ENCODE assay signal across 8 cellular contexts in genomic region chr21:34243562-34243961, GRCh38.
DNase-seq lines count a peak whose midpoint lies in the region; ATAC-seq and TF ChIP-seq lines count a peak whose summit lies in the region.

No MANE protein-coding gene starts in this region.

- intact Hi-C loops in heart left ventricle (cut with DNase I) = no loop called here
- intact Hi-C loops in colonic mucosa (cut with DNase I) = loop anchor here (5.0 kb wide), 1 partner anchor 321 kb away; no protein-coding TSS in a partner anchor

- no peaks in the 10 kb centered on the region for H3K79me2 ChIP-seq in parathyroid adenoma

- H3K36me3 ChIP-seq in heart left ventricle = no peaks in the 10 kb centered on the region
- H3K36me3 ChIP-seq in right atrium auricular region = no peaks in the 10 kb centered on the region
- H3K36me3 ChIP-seq in NT2/D1 (ENCODE audit: insufficient read depth, insufficient read length, low read length) = no peaks in the 10 kb centered on the region
- no peaks in the 10 kb centered on the region for H3K36me3 ChIP-seq in colonic mucosa
- no peaks in the 10 kb centered on the region for H3K36me3 ChIP-seq in parathyroid adenoma (ENCODE audit: control insufficient read depth, insufficient read depth, low read length)

- H3K27ac ChIP-seq in heart left ventricle (no peak overlapping the region), right atrium auricular region (no peak overlapping the region), colonic mucosa (no peak overlapping the region), parathyroid adenoma (no peak overlapping the region)

- H3K9ac ChIP-seq in NT2/D1 (ENCODE audit: insufficient read length, low read depth) (no peak overlapping the region), colonic mucosa (ENCODE audit: low read depth in 2 of 2, low read length in 2 of 2) (no peak overlapping the region), parathyroid adenoma (no peak overlapping the region)

- H3K4me1 ChIP-seq in heart left ventricle (no peaks in the 10 kb centered on the region), right atrium auricular region (no peaks in the 10 kb centered on the region), NT2/D1 (ENCODE audit: insufficient read depth, insufficient read length) (no peaks in the 10 kb centered on the region), colonic mucosa (no peaks in the 10 kb centered on the region), parathyroid adenoma (no peaks in the 10 kb centered on the region)

- no peak for TF ChIP-seq POLR2A in heart left ventricle (IDR thresholded peaks at IDR 0.05)

- ATAC-seq in heart left ventricle (no peak), HG02798 (IDR thresholded peaks at IDR 0.05; ENCODE audit: poor library complexity, unreplicated experiment) (no peak)

- no peak overlapping the region for H3K4me2 ChIP-seq in parathyroid adenoma (ENCODE audit: low read length)

- H3K27me3 ChIP-seq in heart left ventricle (no peaks in the 10 kb centered on the region), right atrium auricular region (no peaks in the 10 kb centered on the region), NT2/D1 (ENCODE audit: insufficient read depth, insufficient read length) (no peaks in the 10 kb centered on the region), colonic mucosa (no peaks in the 10 kb centered on the region), parathyroid adenoma (ENCODE audit: control insufficient read depth, insufficient read depth, low read length) (no peaks in the 10 kb centered on the region)

- no peak overlapping the region for H3K4me3 ChIP-seq in heart left ventricle
- H3K4me3 ChIP-seq in right atrium auricular region = no peak overlapping the region
- H3K4me3 ChIP-seq in NT2/D1 (ENCODE audit: insufficient read length, low read depth) = no peak overlapping the region
- no peak overlapping the region for H3K4me3 ChIP-seq in colonic mucosa
- H3K4me3 ChIP-seq in parathyroid adenoma (ENCODE audit: low read depth, low read length) = no peak overlapping the region

- no peak overlapping the region for H2AFZ ChIP-seq in parathyroid adenoma

- TF ChIP-seq CTCF in heart left ventricle (IDR thresholded peaks at IDR 0.05) (peak in 8 of 12 donors; percentile 9 to 37 (median 22)), right atrium auricular region (IDR thresholded peaks at IDR 0.05) (peak in 1 of 2 donors; percentile 43), colonic mucosa (IDR thresholded peaks at IDR 0.05) (peak; percentile 39), parathyroid adenoma (IDR thresholded peaks at IDR 0.05) (peak; percentile 25)

- H3K9me3 ChIP-seq in heart left ventricle = peaks cover 0 to 18% (median 6%) of the 10 kb centered on the region in 12 donors
- H3K9me3 ChIP-seq in right atrium auricular region = peaks cover 0 to 9% of the 10 kb centered on the region in 2 donors
- peaks cover 14% of the 10 kb centered on the region; the same call in 1 of the 2 replicates for H3K9me3 ChIP-seq in NT2/D1 (ENCODE audit: insufficient read depth, low read length)
- no peaks in the 10 kb centered on the region for H3K9me3 ChIP-seq in colonic mucosa
- no peaks in the 10 kb centered on the region for H3K9me3 ChIP-seq in parathyroid adenoma (ENCODE audit: control insufficient read depth, low read length)

- WGBS in heart left ventricle, 4 donors = 64 to 81% (median 73%) methylated on average over 1 of the region's 1 CpG

- peak in 1 of 5 donors; percentile 28 for DNase-seq in heart left ventricle
- DNase-seq in right atrium auricular region (ENCODE audit: low spot score) = no peak
- peak; percentile 22 for DNase-seq in NT2/D1 (ENCODE audit: low read depth, low spot score)
- DNase-seq in colonic mucosa = peak; percentile 29
- DNase-seq in cortex of kidney (lab: John Stamatoyannopoulos, UW) = no peak
- no peak for DNase-seq in T-helper 9 cell

Comparison
In these comparisons a context has a peak if more than half of its experiments do, and no peak if none do; other contexts are left out.
1. DNase-seq: peak in NT2/D1 (single experiment) and colonic mucosa (single experiment); none in right atrium auricular region (single experiment), cortex of kidney (single experiment) and T-helper 9 cell (single experiment).